In the genomic region with DNA sequence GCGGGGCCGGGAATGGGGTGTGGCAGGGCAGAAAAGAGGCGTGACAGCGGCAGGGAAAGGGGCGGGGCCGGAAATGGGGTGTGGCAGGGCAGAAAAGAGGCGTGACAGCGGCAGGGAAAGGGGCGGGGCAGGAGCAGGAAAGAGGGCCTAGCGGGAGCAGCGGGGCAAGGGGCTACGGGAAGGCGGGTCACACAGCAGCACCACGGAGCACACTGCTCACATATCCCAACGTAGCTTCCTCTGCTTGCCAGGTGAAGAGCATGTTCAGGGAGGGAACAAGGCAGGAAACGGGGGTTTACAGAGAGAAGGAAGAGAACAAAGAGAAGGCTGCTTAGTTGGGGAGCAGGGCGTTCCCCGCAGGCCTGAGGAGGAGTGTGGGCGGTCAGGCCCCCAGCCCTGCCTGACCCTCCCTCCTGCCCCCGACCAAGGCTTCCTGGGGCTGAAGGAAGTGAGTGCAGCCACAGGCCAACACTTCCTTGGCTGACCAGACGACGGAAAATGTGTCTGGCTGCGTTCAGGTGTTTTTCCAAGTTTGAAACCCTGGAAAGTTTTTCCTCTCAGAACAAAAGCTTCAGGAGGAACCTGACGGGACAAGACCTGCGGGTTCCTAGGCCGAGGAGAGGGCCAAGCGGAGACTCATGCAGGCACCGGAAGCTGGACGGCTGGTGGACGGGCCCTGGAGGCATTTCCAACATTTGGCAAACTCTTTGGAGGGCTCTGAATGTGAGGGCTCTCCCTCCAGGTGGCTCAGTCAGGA, we compare ENCODE assay signal across 9 cellular contexts. TPM values are rescaled to one million over a fixed set of nuclear protein-coding genes. Genes with fewer than 3 reads are reported as not detected.
A peak's percentile ranks its signal among the peaks of the same experiment; 100 is the strongest.
DNase-seq lines count a peak whose midpoint lies in the region; ATAC-seq and TF ChIP-seq lines count a peak whose summit lies in the region.
"Had no signal": no experiment of that assay in that cellular context is flagged by ENCODE, and none has a peak within 500 bp of the region (broad histone marks: within the 10 kb centered on the region; RNA-seq: fewer than 3 reads in every experiment).

No MANE protein-coding gene starts in this region.

- no peaks in the 10 kb centered on the region for H3K9me3 Mint-ChIP-seq in nephron progenitor cell
- H3K9me3 Mint-ChIP-seq: nephron had no signal

- no peaks in the 10 kb centered on the region for H3K27me3 Mint-ChIP-seq in nephron progenitor cell (ENCODE audit: low read depth, poor library complexity)

- H3K4me3 Mint-ChIP-seq in nephron progenitor cell, result peak overlapping the region; percentile 69
- H3K4me3 Mint-ChIP-seq: nephron had no signal

- H3K4me1 Mint-ChIP-seq in nephron progenitor cell, result peaks cover 12% of the 10 kb centered on the region
- H3K4me1 Mint-ChIP-seq: nephron had no signal

- DNase-seq in NCI-H1417 (lab: John Stamatoyannopoulos, UW), result peak in 2 of 3 experiments; percentile 18 to 21
- no peak for DNase-seq in NCI-H1417 treated with DMSO at 0.1 percent for 48 hours (lab: John Stamatoyannopoulos, UW)
- DNase-seq in SK-MEL-5 (ENCODE audit: low read depth, low spot score), result peak; percentile 29
- peak; percentile 37 to 63 for DNase-seq in dermis microvascular lymphatic vessel endothelial cell (ENCODE audit: low read depth in 2 of 2)
- peak; percentile 63 for DNase-seq in nephron progenitor cell

- TF ChIP-seq CTCF in nephron progenitor cell (IDR thresholded peaks at IDR 0.05), result no peak

- H3K36me3 Mint-ChIP-seq in nephron progenitor cell (ENCODE audit: low read depth), result peaks cover 7% of the 10 kb centered on the region

- no peak overlapping the region for H3K27ac Mint-ChIP-seq in nephron progenitor cell

- in situ Hi-C loops in SK-MEL-5 (cut with HindIII; ENCODE audit: low pct_unique_long_range_greater_than_20kb, low sequenced_read_pairs), result no loop called here

- no peak for ATAC-seq in HG02623 (IDR thresholded peaks at IDR 0.05; ENCODE audit: unreplicated experiment)
- no peak for ATAC-seq in HG02763 (IDR thresholded peaks at IDR 0.05; ENCODE audit: unreplicated experiment)
- no peak for ATAC-seq in GM19467 (IDR thresholded peaks at IDR 0.05; ENCODE audit: unreplicated experiment)

RNA-seq across cellular contexts. Expression of gene UCKL1, which starts 13.8 kb away (rescaled TPM):
- 21.5 and 23.2 TPM in 2 replicates for total RNA-seq in SK-MEL-5 (2014; rRNA removed; shearing (Covaris generic))
- polyA plus RNA-seq in SK-MEL-5 (2015; cell fraction: cytosol; rRNA removed), result 24.1 and 25.0 TPM in 2 replicates
- 208 TPM in 2 replicates for polyA plus RNA-seq in SK-MEL-5 (2015; cell fraction: nucleus; rRNA removed)
- 26.6 and 45.0 TPM in 2 replicates for total RNA-seq in dermis microvascular lymphatic vessel endothelial cell

RNA-seq across cellular contexts. Expression of gene ZNF512B, which starts 27.3 kb away (rescaled TPM):
- 8.5 and 8.9 TPM in 2 replicates for total RNA-seq in SK-MEL-5 (2014; rRNA removed; shearing (Covaris generic))
- 14.1 and 18.5 TPM in 2 replicates for polyA plus RNA-seq in SK-MEL-5 (2015; cell fraction: cytosol; rRNA removed)
- polyA plus RNA-seq in SK-MEL-5 (2015; cell fraction: nucleus; rRNA removed), result 50.0 and 59.8 TPM in 2 replicates
- total RNA-seq in dermis microvascular lymphatic vessel endothelial cell, result 5.9 and 11.0 TPM in 2 replicates

RNA-seq across cellular contexts. Expression of gene SAMD10, which starts 37.0 kb away (rescaled TPM):
- not detected in 2 replicates for total RNA-seq in SK-MEL-5 (2014; rRNA removed; shearing (Covaris generic))
- polyA plus RNA-seq in SK-MEL-5 (2015; cell fraction: cytosol; rRNA removed), result 0.37 TPM in 1 of 2 replicates, not detected in the other
- polyA plus RNA-seq in SK-MEL-5 (2015; cell fraction: nucleus; rRNA removed), result 0.30 and 0.75 TPM in 2 replicates
- 2.4 and 5.9 TPM in 2 replicates for total RNA-seq in dermis microvascular lymphatic vessel endothelial cell

RNA-seq across cellular contexts. Expression of gene PRPF6, which starts 38.5 kb away (rescaled TPM):
- 63.7 and 71.3 TPM in 2 replicates for total RNA-seq in SK-MEL-5 (2014; rRNA removed; shearing (Covaris generic))
- 57.6 and 75.3 TPM in 2 replicates for polyA plus RNA-seq in SK-MEL-5 (2015; cell fraction: cytosol; rRNA removed)
- 38.8 and 42.9 TPM in 2 replicates for polyA plus RNA-seq in SK-MEL-5 (2015; cell fraction: nucleus; rRNA removed)
- total RNA-seq in dermis microvascular lymphatic vessel endothelial cell, result 40.6 and 49.0 TPM in 2 replicates

RNA-seq across cellular contexts. Expression of gene DNAJC5, which starts 47.5 kb away (rescaled TPM):
- total RNA-seq in SK-MEL-5 (2014; rRNA removed; shearing (Covaris generic)), result 52.7 and 58.1 TPM in 2 replicates
- polyA plus RNA-seq in SK-MEL-5 (2015; cell fraction: cytosol; rRNA removed), result 46.5 and 59.0 TPM in 2 replicates
- 27.1 and 31.4 TPM in 2 replicates for polyA plus RNA-seq in SK-MEL-5 (2015; cell fraction: nucleus; rRNA removed)
- 67.3 and 89.9 TPM in 2 replicates for total RNA-seq in dermis microvascular lymphatic vessel endothelial cell
